Comparison of ENCODE assay signal across 1 cellular context in the genomic region with DNA sequence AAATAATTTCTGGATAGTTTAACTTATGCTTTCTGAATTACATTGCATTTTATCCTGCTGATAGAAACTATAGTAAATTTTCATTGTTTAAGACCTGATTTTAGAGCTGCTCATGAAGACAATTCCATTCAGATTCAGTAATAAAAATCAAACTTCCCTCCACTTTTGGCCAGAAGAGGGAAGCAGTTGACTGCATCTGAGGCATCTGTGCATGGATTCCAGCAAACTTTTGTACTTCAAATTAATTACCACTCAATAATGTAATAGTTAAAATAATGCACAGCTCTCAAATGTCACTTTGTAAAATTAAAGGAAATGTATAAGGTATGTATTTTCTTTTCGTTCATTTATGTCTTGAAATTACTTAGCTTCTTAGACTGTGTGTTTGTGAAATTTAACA.
TF ChIP-seq lines count a peak whose summit lies in the region.

No MANE protein-coding gene starts in this region.

TF ChIP-seq in GM23338, 12 proteins besides CTCF, POLR2A, EP300 and RAD21:
- TF ChIP-seq ZNF462 (CRISPR knock-in tag; IDR thresholded peaks at IDR 0.05) (no peak), EZH2phosphoT487 (IDR thresholded peaks at IDR 0.05; ENCODE audit: unreplicated experiment) (no peak), JUNB (IDR thresholded peaks at IDR 0.05; ENCODE audit: unreplicated experiment) (no peak)
- TF ChIP-seq, protein P1, sequence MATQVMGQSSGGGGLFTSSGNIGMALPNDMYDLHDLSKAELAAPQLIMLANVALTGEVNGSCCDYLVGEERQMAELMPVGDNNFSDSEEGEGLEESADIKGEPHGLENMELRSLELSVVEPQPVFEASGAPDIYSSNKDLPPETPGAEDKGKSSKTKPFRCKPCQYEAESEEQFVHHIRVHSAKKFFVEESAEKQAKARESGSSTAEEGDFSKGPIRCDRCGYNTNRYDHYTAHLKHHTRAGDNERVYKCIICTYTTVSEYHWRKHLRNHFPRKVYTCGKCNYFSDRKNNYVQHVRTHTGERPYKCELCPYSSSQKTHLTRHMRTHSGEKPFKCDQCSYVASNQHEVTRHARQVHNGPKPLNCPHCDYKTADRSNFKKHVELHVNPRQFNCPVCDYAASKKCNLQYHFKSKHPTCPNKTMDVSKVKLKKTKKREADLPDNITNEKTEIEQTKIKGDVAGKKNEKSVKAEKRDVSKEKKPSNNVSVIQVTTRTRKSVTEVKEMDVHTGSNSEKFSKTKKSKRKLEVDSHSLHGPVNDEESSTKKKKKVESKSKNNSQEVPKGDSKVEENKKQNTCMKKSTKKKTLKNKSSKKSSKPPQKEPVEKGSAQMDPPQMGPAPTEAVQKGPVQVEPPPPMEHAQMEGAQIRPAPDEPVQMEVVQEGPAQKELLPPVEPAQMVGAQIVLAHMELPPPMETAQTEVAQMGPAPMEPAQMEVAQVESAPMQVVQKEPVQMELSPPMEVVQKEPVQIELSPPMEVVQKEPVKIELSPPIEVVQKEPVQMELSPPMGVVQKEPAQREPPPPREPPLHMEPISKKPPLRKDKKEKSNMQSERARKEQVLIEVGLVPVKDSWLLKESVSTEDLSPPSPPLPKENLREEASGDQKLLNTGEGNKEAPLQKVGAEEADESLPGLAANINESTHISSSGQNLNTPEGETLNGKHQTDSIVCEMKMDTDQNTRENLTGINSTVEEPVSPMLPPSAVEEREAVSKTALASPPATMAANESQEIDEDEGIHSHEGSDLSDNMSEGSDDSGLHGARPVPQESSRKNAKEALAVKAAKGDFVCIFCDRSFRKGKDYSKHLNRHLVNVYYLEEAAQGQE (IDR thresholded peaks at IDR 0.05; ENCODE audit: unreplicated experiment): no peak
TF ChIP-seq in GM23338: peak in this region for 0.
